7 cellular contexts compared by ENCODE assay signal in genomic region chr19:40591724-40592123, GRCh38. TPM values are rescaled to one million over a fixed set of nuclear protein-coding genes. Genes with fewer than 3 reads are reported as not detected.
DNase-seq lines count a peak whose midpoint lies in the region; ATAC-seq and TF ChIP-seq lines count a peak whose summit lies in the region.
"Not testable (repeated sequence)": the region's sequence is repeated elsewhere in the genome, so short reads cannot be mapped to it uniquely, and the experiment has no call there.

No MANE protein-coding gene starts in this region.

- peaks cover 14% of the 10 kb centered on the region for H3K4me1 Mint-ChIP-seq in Calu3 (ENCODE audit: low read depth, unreplicated experiment)
- H3K4me1 Mint-ChIP-seq in activated B cell treated with CpG ODN at 0.5 μM for 24 hours = not testable (repeated sequence)
- peaks cover 12% of the 10 kb centered on the region for H3K4me1 Mint-ChIP-seq in activated naive CD8-positive, alpha-beta T cell (ENCODE audit: low read depth)
- H3K4me1 Mint-ChIP-seq in effector memory CD8-positive, alpha-beta T cell (ENCODE audit: low read depth in 2 of 2) = peaks cover 13 to 25% of the 10 kb centered on the region in 2 donors
- H3K4me1 Mint-ChIP-seq in naive thymus-derived CD4-positive, alpha-beta T cell = peaks cover 6 to 24% (median 14%) of the 10 kb centered on the region in 7 donors
- H3K4me1 Mint-ChIP-seq in neural crest cell = peaks cover 39% of the 10 kb centered on the region

- not testable (repeated sequence) for H3K9ac ChIP-seq in KMS-11

- POLR2A ChIA-PET in activated B cell treated with CpG ODN at 0.5 μM for 24 hours (lab: Charles Lee) = interaction anchor here (0.6 to 0.9 kb wide), 2 partner anchors 17 to 21 kb away, joined by 4 read pairs; no protein-coding TSS in a partner anchor
- POLR2A ChIA-PET in naive thymus-derived CD4-positive, alpha-beta T cell (lab: Charles Lee) = interaction anchor here (0.6 to 1.7 kb wide), 3 partner anchors 9 to 150 kb away, joined by 3 to 6 read pairs (median 4); partner anchors contain the start of gene LTBP4

- H3K36me3 Mint-ChIP-seq in Calu3 (ENCODE audit: insufficient read depth, unreplicated experiment) = peaks cover 50% of the 10 kb centered on the region
- peaks cover 39% of the 10 kb centered on the region for H3K36me3 Mint-ChIP-seq in activated B cell treated with CpG ODN at 0.5 μM for 24 hours (ENCODE audit: low read depth)
- not testable (repeated sequence) for H3K36me3 Mint-ChIP-seq in activated naive CD8-positive, alpha-beta T cell
- peaks cover 24% of the 10 kb centered on the region for H3K36me3 Mint-ChIP-seq in effector memory CD8-positive, alpha-beta T cell (ENCODE audit: insufficient read depth)
- H3K36me3 Mint-ChIP-seq in naive thymus-derived CD4-positive, alpha-beta T cell = peaks cover 4 to 21% (median 12%) of the 10 kb centered on the region in 5 donors
- peaks cover 10% of the 10 kb centered on the region for H3K36me3 Mint-ChIP-seq in neural crest cell (ENCODE audit: low read depth)

- not testable (repeated sequence) for H3K4me3 ChIP-seq in KMS-11 (IDR thresholded peaks at IDR 0.05; ENCODE audit: insufficient read depth, low read depth, low read length); naive thymus-derived CD4-positive, alpha-beta T cell (ENCODE audit: low read length)

- not testable (repeated sequence) for TF ChIP-seq CTCF in Calu3 (IDR thresholded peaks at IDR 0.05; ENCODE audit: unreplicated experiment); KMS-11 (conservative IDR thresholded peaks at IDR 0.05; ENCODE audit: low read depth, low read length); activated B cell treated with CpG ODN at 0.5 μM for 24 hours (IDR thresholded peaks at IDR 0.05); neural crest cell (conservative IDR thresholded peaks at IDR 0.05)

- CTCF ChIA-PET in Calu3 (lab: Charles Lee); activated B cell treated with CpG ODN at 0.5 μM for 24 hours (lab: Charles Lee): not testable (repeated sequence)
- CTCF ChIA-PET in naive thymus-derived CD4-positive, alpha-beta T cell (lab: Charles Lee) = interaction anchor here (0.6 to 0.9 kb wide), 2 partner anchors 9 to 67 kb away, joined by 3 read pairs; partner anchors contain the start of gene LTBP4

- H3K9me3 Mint-ChIP-seq in Calu3 (ENCODE audit: low read depth, unreplicated experiment); activated B cell treated with CpG ODN at 0.5 μM for 24 hours; activated naive CD8-positive, alpha-beta T cell (ENCODE audit: low read depth); effector memory CD8-positive, alpha-beta T cell; naive thymus-derived CD4-positive, alpha-beta T cell; neural crest cell: not testable (repeated sequence)

- H4K20me1 ChIP-seq in KMS-11 (ENCODE audit: insufficient read depth) = not testable (repeated sequence)

- not testable (repeated sequence) for H3K27me3 Mint-ChIP-seq in Calu3 (ENCODE audit: unreplicated experiment); activated B cell treated with CpG ODN at 0.5 μM for 24 hours; activated naive CD8-positive, alpha-beta T cell; effector memory CD8-positive, alpha-beta T cell; neural crest cell (ENCODE audit: low read depth)
- peaks cover 0 to 24% (median 0%) of the 10 kb centered on the region in 5 donors for H3K27me3 Mint-ChIP-seq in naive thymus-derived CD4-positive, alpha-beta T cell

- H3K27ac ChIP-seq in KMS-11; naive thymus-derived CD4-positive, alpha-beta T cell (ENCODE audit: low read depth, low read length): not testable (repeated sequence)

- peaks cover 15% of the 10 kb centered on the region for H3K4me1 ChIP-seq in KMS-11 (ENCODE audit: low read depth, poor library complexity, severe bottlenecking)
- H3K4me1 ChIP-seq in naive thymus-derived CD4-positive, alpha-beta T cell (ENCODE audit: control insufficient read depth in 2 of 2, insufficient read depth in 2 of 2, low read length in 2 of 2) = not testable (repeated sequence)

- not testable (repeated sequence) for H3K36me3 ChIP-seq in KMS-11 (ENCODE audit: insufficient read depth)
- H3K36me3 ChIP-seq in naive thymus-derived CD4-positive, alpha-beta T cell (ENCODE audit: control insufficient read depth in 2 of 3, insufficient read depth in 3 of 3, low read length in 3 of 3) = peaks cover 0 to 41% (median 5%) of the 10 kb centered on the region in 3 experiments

- not testable (repeated sequence) for H3K27me3 ChIP-seq in KMS-11 (ENCODE audit: insufficient read depth, low read depth); naive thymus-derived CD4-positive, alpha-beta T cell (ENCODE audit: control insufficient read depth in 2 of 2, insufficient read depth in 2 of 2, low read length in 2 of 2)

- intact Hi-C loops in Calu3 (cut with micrococcal nuclease; ENCODE audit: unreplicated experiment) = loop anchor here (10.0 kb wide), 1 partner anchor 127 kb away; the partner anchor contains the start of genes BLVRB and SPTBN4
- intact Hi-C loops in activated B cell treated with CpG ODN at 0.5 μM for 24 hours (cut with micrococcal nuclease); naive thymus-derived CD4-positive, alpha-beta T cell (cut with micrococcal nuclease): not testable (repeated sequence)

- peak overlapping the region; percentile 15; the same call in 1 of the 2 replicates for H3K4me2 ChIP-seq in KMS-11

- BruUV-seq in Calu3 (replicated peaks; lab: Mats Ljungman, UMichigan) = not testable (repeated sequence)

- not testable (repeated sequence) for H3K9me3 ChIP-seq in naive thymus-derived CD4-positive, alpha-beta T cell (ENCODE audit: control insufficient read depth in 2 of 3, low read length in 3 of 3)

- H3K27ac Mint-ChIP-seq in Calu3 (ENCODE audit: unreplicated experiment) = peak overlapping the region; percentile 30
- peak overlapping the region; percentile 71 for H3K27ac Mint-ChIP-seq in activated B cell treated with CpG ODN at 0.5 μM for 24 hours
- peak overlapping the region; percentile 28 for H3K27ac Mint-ChIP-seq in activated naive CD8-positive, alpha-beta T cell
- peak overlapping the region; percentile 7 to 67 for H3K27ac Mint-ChIP-seq in effector memory CD8-positive, alpha-beta T cell
- peak overlapping the region in 7 of 9 donors; percentile 32 to 65 (median 45) for H3K27ac Mint-ChIP-seq in naive thymus-derived CD4-positive, alpha-beta T cell
- peak overlapping the region; percentile 19 for H3K27ac Mint-ChIP-seq in neural crest cell (ENCODE audit: unreplicated experiment)

- H3K79me2 ChIP-seq in KMS-11 (ENCODE audit: insufficient read depth, low read depth) = not testable (repeated sequence)

- ATAC-seq in activated B cell treated with CpG ODN at 0.5 μM for 24 hours (ENCODE audit: low read depth); effector memory CD8-positive, alpha-beta T cell (replicated peaks); naive thymus-derived CD4-positive, alpha-beta T cell: not testable (repeated sequence)

- not testable (repeated sequence) for DNase-seq in Calu3; activated B cell treated with CpG ODN at 0.5 μM for 24 hours; effector memory CD8-positive, alpha-beta T cell; naive thymus-derived CD4-positive, alpha-beta T cell; neural crest cell (ENCODE audit: low read depth, low spot score)

- not testable (repeated sequence) for H2AFZ ChIP-seq in KMS-11 (ENCODE audit: low read depth)

- H3K4me3 Mint-ChIP-seq in Calu3 (ENCODE audit: low read depth, unreplicated experiment); activated B cell treated with CpG ODN at 0.5 μM for 24 hours; activated naive CD8-positive, alpha-beta T cell; effector memory CD8-positive, alpha-beta T cell; naive thymus-derived CD4-positive, alpha-beta T cell; neural crest cell: not testable (repeated sequence)

RNA-seq across cellular contexts. Expression of gene LTBP4, which starts 9.4 kb away (rescaled TPM):
- total RNA-seq in Calu3 (2022) (14.1 and 20.3 TPM in 2 replicates), activated B cell treated with CpG ODN at 0.5 μM for 24 hours (57.2 and 75.1 TPM in 2 replicates), neural crest cell (125 TPM in 2 replicates)
- 100 to 1,000 TPM in 4 of 5 experiments, 10 to 100 TPM in 1; 62.4 to 116 (median 111) TPM for total RNA-seq in naive thymus-derived CD4-positive, alpha-beta T cell
- polyA plus RNA-seq in naive thymus-derived CD4-positive, alpha-beta T cell = 10 to 100 TPM; 21.8 to 41.4 TPM

RNA-seq across cellular contexts. Expression of gene SHKBP1, which starts 15.1 kb away (rescaled TPM):
- 117 TPM in 2 replicates for total RNA-seq in Calu3 (2022)
- total RNA-seq in activated B cell treated with CpG ODN at 0.5 μM for 24 hours = 184 and 213 TPM in 2 replicates
- total RNA-seq in naive thymus-derived CD4-positive, alpha-beta T cell = 100 to 1,000 TPM in 4 of 5 experiments, 10 to 100 TPM in 1; 98.4 to 218 (median 139) TPM
- 100 to 1,000 TPM in 1 of 2 donors, 10 to 100 TPM in 1; 92.8 to 140 TPM for polyA plus RNA-seq in naive thymus-derived CD4-positive, alpha-beta T cell
- 72.0 and 76.3 TPM in 2 replicates for total RNA-seq in neural crest cell

Comparison
In these comparisons a context has a peak if more than half of its experiments do, and no peak if none do; other contexts are left out.
1. H3K27ac Mint-ChIP-seq: peak in every context shown above with its lines; median percentile 71 in activated B cell treated with CpG ODN at 0.5 μM for 24 hours; 45 in naive thymus-derived CD4-positive, alpha-beta T cell; 37 in effector memory CD8-positive, alpha-beta T cell; 30 in Calu3; 28 in activated naive CD8-positive, alpha-beta T cell; 19 in neural crest cell.